ENCODE assay signal across 41 cellular contexts in the genomic region with DNA sequence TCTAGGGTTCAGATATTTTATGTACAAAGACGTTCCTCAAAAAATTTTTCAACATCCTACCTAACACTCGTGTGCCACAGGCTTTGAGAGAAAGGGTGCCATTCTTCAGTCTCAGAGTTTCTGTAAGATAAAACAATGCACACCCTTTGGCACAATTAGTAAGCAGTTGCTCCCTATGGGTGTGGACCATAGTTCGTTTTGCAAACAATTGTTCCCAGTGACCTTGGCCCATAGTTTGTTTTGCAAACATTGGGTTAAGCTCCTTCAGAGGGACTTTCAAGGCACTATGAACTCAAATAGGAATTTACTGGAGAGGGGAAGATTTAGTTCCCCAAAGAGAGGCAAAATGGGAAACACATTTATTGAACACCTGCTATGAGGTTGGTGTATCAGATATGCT.
"Had no signal": no experiment of that assay in that cellular context is flagged by ENCODE, and none has a peak within 500 bp of the region (broad histone marks: within the 10 kb centered on the region; RNA-seq: fewer than 3 reads in every experiment).

No MANE protein-coding gene starts in this region.

- DNase-seq: activated effector memory CD4-positive, alpha-beta T cell treated with anti-CD3 and anti-CD28 coated beads, Interleukin-2, amount 50 U/mL, for 16 hours; activated effector memory CD4-positive, alpha-beta T cell treated with Interleukin-2 at 50 U/mL for 16 hours; activated gamma-delta T cell; activated gamma-delta T cell treated with Interleukin-2 at 50 U/mL for 16 hours; activated naive CD4-positive, alpha-beta T cell; activated naive CD4-positive, alpha-beta T cell treated with anti-CD3 and anti-CD28 coated beads for 36 hours; activated naive CD4-positive, alpha-beta T cell treated with anti-CD3 and anti-CD28 coated beads, Interleukin-2, amount 10 ng/mL, durations not matched to agents 7 days and 5 days; activated naive CD4-positive, alpha-beta T cell treated with anti-CD3 and anti-CD28 coated beads, Interleukin-2, amount 50 U/mL, for 16 hours; activated naive CD4-positive, alpha-beta T cell treated with Interleukin-2 at 50 U/mL for 16 hours; activated naive CD8-positive, alpha-beta T cell treated with anti-CD3 and anti-CD28 coated beads for 36 hours; activated naive CD8-positive, alpha-beta T cell treated with anti-CD3 and anti-CD28 coated beads, Interleukin-2, amount 10 ng/mL, durations not matched to agents 7 days and 5 days; activated naive CD8-positive, alpha-beta T cell treated with anti-CD3 and anti-CD28 coated beads, Interleukin-2, amount 50 U/mL, for 24 hours; activated T-cell treated with anti-CD3 and anti-CD28 coated beads for 4 hours; activated T-cell treated with anti-CD3 and anti-CD28 coated beads, Interleukin-2, amount 50 U/mL, for 1 hour; activated T-cell treated with anti-CD3 and anti-CD28 coated beads, Interleukin-2, amount 50 U/mL, for 24 hours; activated T-cell treated with anti-CD3 and anti-CD28 coated beads, Interleukin-2, amount 50 U/mL, for 4 hours; activated T-cell treated with anti-CD3 and anti-CD28 coated beads, Interleukin-2, amount 50 U/mL, for 48 hours; activated T-cell treated with anti-CD3 and anti-CD28 coated beads, Interleukin-2, amount 50 U/mL, for 72 hours; adrenal gland; amniotic stem cell; amygdala; anterior cingulate cortex; aorta; body of pancreas; brain microvascular endothelial cell; caudate nucleus; central memory CD4-positive, alpha-beta T cell; cerebellar nuclear complex had no signal

- H3K9me3 ChIP-seq: adrenal gland, ascending aorta, body of pancreas, breast epithelium had no signal

- H3K27ac ChIP-seq: adrenal gland, ascending aorta, body of pancreas, brain microvascular endothelial cell, breast epithelium, cardiac muscle cell had no signal

- ATAC-seq: activated naive CD4-positive, alpha-beta T cell treated with anti-CD3 and anti-CD28 coated beads, Interleukin-2, amount 50 U/mL, for 72 hours; activated naive CD8-positive, alpha-beta T cell treated with anti-CD3 and anti-CD28 coated beads, Interleukin-2, amount 50 U/mL, for 24 hours; activated T-cell treated with anti-CD3 and anti-CD28 coated beads, Interleukin-2, amount 50 U/mL, for 4 hours; activated T-cell treated with anti-CD3 and anti-CD28 coated beads, Interleukin-2, amount 50 U/mL, for 72 hours; activated T-helper 17 cell treated with anti-CD3 and anti-CD28 coated beads, Interleukin-2, amount 50 U/mL, for 72 hours; body of pancreas had no signal

- H3K27me3 ChIP-seq: adrenal gland, ascending aorta, body of pancreas, brain microvascular endothelial cell, breast epithelium, cardiac muscle cell had no signal

- H3K9me3 Mint-ChIP-seq: activated naive CD4-positive, alpha-beta T cell treated with anti-CD3 and anti-CD28 coated beads for 36 hours; activated naive CD4-positive, alpha-beta T cell treated with anti-CD3 and anti-CD28 coated beads, Interleukin-2, amount 10 ng/mL, durations not matched to agents 7 days and 5 days; activated naive CD4-positive, alpha-beta T cell treated with anti-CD3 and anti-CD28 coated beads, Interleukin-2, amount 50 U/mL, for 24 hours; activated naive CD8-positive, alpha-beta T cell treated with anti-CD3 and anti-CD28 coated beads for 36 hours; activated naive CD8-positive, alpha-beta T cell treated with anti-CD3 and anti-CD28 coated beads, Interleukin-2, amount 10 ng/mL, durations not matched to agents 7 days and 5 days; activated naive CD8-positive, alpha-beta T cell treated with anti-CD3 and anti-CD28 coated beads, Interleukin-2, amount 50 U/mL, for 24 hours; activated T-cell treated with anti-CD3 and anti-CD28 coated beads, Interleukin-2, amount 50 U/mL, for 4 hours; activated T-cell treated with anti-CD3 and anti-CD28 coated beads, Interleukin-2, amount 50 U/mL, for 72 hours; activated T-helper 1 cell treated with anti-CD3 and anti-CD28 coated beads, Interleukin-12 subunit alpha, Interleukin-12 subunit beta, Interleukin-2, Interleukin-4 antibody, amounts not matched to agents 30 ng/mL and 10 ng/mL and 1 ng/mL, durations not matched to agents 14 hours and 24 hours and 36 hours; activated T-helper 17 cell treated with anti-CD3 and anti-CD28 coated beads, Interleukin-2, amount 50 U/mL, for 72 hours; activated T-helper 2 cell treated with anti-CD3 and anti-CD28 coated beads, Interferon-gamma antibody, Interleukin-2, Interleukin-4, amounts not matched to agents 10 μg/mL and 5 μg/mL and 100 μg/mL, durations not matched to agents 14 hours and 24 hours and 36 hours had no signal

- H3K36me3 ChIP-seq: adrenal gland, ascending aorta, brain microvascular endothelial cell, breast epithelium, cardiac muscle cell had no signal

- H3K4me1 ChIP-seq: adrenal gland, ascending aorta, breast epithelium had no signal

- H3K27ac Mint-ChIP-seq: activated naive CD4-positive, alpha-beta T cell treated with anti-CD3 and anti-CD28 coated beads for 36 hours; activated naive CD4-positive, alpha-beta T cell treated with anti-CD3 and anti-CD28 coated beads, Interleukin-2, amount 10 ng/mL, durations not matched to agents 7 days and 5 days; activated naive CD4-positive, alpha-beta T cell treated with anti-CD3 and anti-CD28 coated beads, Interleukin-2, amount 50 U/mL, for 24 hours; activated naive CD4-positive, alpha-beta T cell treated with anti-CD3 and anti-CD28 coated beads, Interleukin-2, amount 50 U/mL, for 72 hours; activated naive CD8-positive, alpha-beta T cell; activated naive CD8-positive, alpha-beta T cell treated with anti-CD3 and anti-CD28 coated beads for 36 hours; activated naive CD8-positive, alpha-beta T cell treated with anti-CD3 and anti-CD28 coated beads, Interleukin-2, amount 10 ng/mL, durations not matched to agents 7 days and 5 days; activated naive CD8-positive, alpha-beta T cell treated with anti-CD3 and anti-CD28 coated beads, Interleukin-2, amount 50 U/mL, for 24 hours; activated T-cell treated with anti-CD3 and anti-CD28 coated beads, Interleukin-2, amount 50 U/mL, for 24 hours; activated T-cell treated with anti-CD3 and anti-CD28 coated beads, Interleukin-2, amount 50 U/mL, for 72 hours; activated T-helper 1 cell treated with anti-CD3 and anti-CD28 coated beads, Interleukin-12 subunit alpha, Interleukin-12 subunit beta, Interleukin-2, Interleukin-4 antibody, amounts not matched to agents 30 ng/mL and 10 ng/mL and 1 ng/mL, durations not matched to agents 14 hours and 24 hours and 36 hours; activated T-helper 17 cell treated with anti-CD3 and anti-CD28 coated beads, Interleukin-2, amount 50 U/mL, for 72 hours; activated T-helper 2 cell treated with anti-CD3 and anti-CD28 coated beads, Interferon-gamma antibody, Interleukin-2, Interleukin-4, amounts not matched to agents 10 μg/mL and 5 μg/mL and 100 μg/mL, durations not matched to agents 14 hours and 24 hours and 36 hours; brain had no signal

- H3K27me3 Mint-ChIP-seq: activated naive CD4-positive, alpha-beta T cell treated with anti-CD3 and anti-CD28 coated beads, Interleukin-2, amount 10 ng/mL, durations not matched to agents 7 days and 5 days; activated naive CD8-positive, alpha-beta T cell; activated naive CD8-positive, alpha-beta T cell treated with anti-CD3 and anti-CD28 coated beads for 36 hours; activated naive CD8-positive, alpha-beta T cell treated with anti-CD3 and anti-CD28 coated beads, Interleukin-2, amount 10 ng/mL, durations not matched to agents 7 days and 5 days; activated T-cell treated with anti-CD3 and anti-CD28 coated beads, Interleukin-2, amount 50 U/mL, for 24 hours; central memory CD8-positive, alpha-beta T cell had no signal

- H3K4me1 Mint-ChIP-seq: activated naive CD4-positive, alpha-beta T cell treated with anti-CD3 and anti-CD28 coated beads, Interleukin-2, amount 10 ng/mL, durations not matched to agents 7 days and 5 days; activated naive CD4-positive, alpha-beta T cell treated with anti-CD3 and anti-CD28 coated beads, Interleukin-2, amount 50 U/mL, for 24 hours; activated naive CD8-positive, alpha-beta T cell treated with anti-CD3 and anti-CD28 coated beads for 36 hours; activated naive CD8-positive, alpha-beta T cell treated with anti-CD3 and anti-CD28 coated beads, Interleukin-2, amount 10 ng/mL, durations not matched to agents 7 days and 5 days; activated naive CD8-positive, alpha-beta T cell treated with anti-CD3 and anti-CD28 coated beads, Interleukin-2, amount 50 U/mL, for 24 hours; activated T-helper 17 cell treated with anti-CD3 and anti-CD28 coated beads, Interleukin-2, amount 50 U/mL, for 72 hours; brain; central memory CD8-positive, alpha-beta T cell had no signal

- H3K36me3 Mint-ChIP-seq: activated naive CD4-positive, alpha-beta T cell treated with anti-CD3 and anti-CD28 coated beads, Interleukin-2, amount 10 ng/mL, durations not matched to agents 7 days and 5 days; activated naive CD4-positive, alpha-beta T cell treated with anti-CD3 and anti-CD28 coated beads, Interleukin-2, amount 50 U/mL, for 24 hours; activated naive CD4-positive, alpha-beta T cell treated with anti-CD3 and anti-CD28 coated beads, Interleukin-2, amount 50 U/mL, for 72 hours; activated naive CD8-positive, alpha-beta T cell; activated naive CD8-positive, alpha-beta T cell treated with anti-CD3 and anti-CD28 coated beads for 36 hours; activated naive CD8-positive, alpha-beta T cell treated with anti-CD3 and anti-CD28 coated beads, Interleukin-2, amount 10 ng/mL, durations not matched to agents 7 days and 5 days; brain had no signal

- H3K4me3 Mint-ChIP-seq: activated naive CD4-positive, alpha-beta T cell treated with anti-CD3 and anti-CD28 coated beads for 36 hours; activated naive CD4-positive, alpha-beta T cell treated with anti-CD3 and anti-CD28 coated beads, Interleukin-2, amount 10 ng/mL, durations not matched to agents 7 days and 5 days; activated naive CD4-positive, alpha-beta T cell treated with anti-CD3 and anti-CD28 coated beads, Interleukin-2, amount 50 U/mL, for 24 hours; activated naive CD8-positive, alpha-beta T cell; activated naive CD8-positive, alpha-beta T cell treated with anti-CD3 and anti-CD28 coated beads for 36 hours; activated naive CD8-positive, alpha-beta T cell treated with anti-CD3 and anti-CD28 coated beads, Interleukin-2, amount 10 ng/mL, durations not matched to agents 7 days and 5 days; activated naive CD8-positive, alpha-beta T cell treated with anti-CD3 and anti-CD28 coated beads, Interleukin-2, amount 50 U/mL, for 24 hours; activated T-cell treated with anti-CD3 and anti-CD28 coated beads, Interleukin-2, amount 50 U/mL, for 24 hours; activated T-cell treated with anti-CD3 and anti-CD28 coated beads, Interleukin-2, amount 50 U/mL, for 4 hours; activated T-cell treated with anti-CD3 and anti-CD28 coated beads, Interleukin-2, amount 50 U/mL, for 72 hours; activated T-helper 1 cell treated with anti-CD3 and anti-CD28 coated beads, Interleukin-12 subunit alpha, Interleukin-12 subunit beta, Interleukin-2, Interleukin-4 antibody, amounts not matched to agents 30 ng/mL and 10 ng/mL and 1 ng/mL, durations not matched to agents 14 hours and 24 hours and 36 hours; activated T-helper 17 cell treated with anti-CD3 and anti-CD28 coated beads, Interleukin-2, amount 50 U/mL, for 72 hours; brain; central memory CD8-positive, alpha-beta T cell had no signal

- H3K4me3 ChIP-seq: adrenal gland, ascending aorta, body of pancreas, breast epithelium, cardiac muscle cell had no signal

- FAIRE-seq: astrocyte, bronchial epithelial cell had no signal
